ENCODE assay signal across 36 cellular contexts in the genomic region with DNA sequence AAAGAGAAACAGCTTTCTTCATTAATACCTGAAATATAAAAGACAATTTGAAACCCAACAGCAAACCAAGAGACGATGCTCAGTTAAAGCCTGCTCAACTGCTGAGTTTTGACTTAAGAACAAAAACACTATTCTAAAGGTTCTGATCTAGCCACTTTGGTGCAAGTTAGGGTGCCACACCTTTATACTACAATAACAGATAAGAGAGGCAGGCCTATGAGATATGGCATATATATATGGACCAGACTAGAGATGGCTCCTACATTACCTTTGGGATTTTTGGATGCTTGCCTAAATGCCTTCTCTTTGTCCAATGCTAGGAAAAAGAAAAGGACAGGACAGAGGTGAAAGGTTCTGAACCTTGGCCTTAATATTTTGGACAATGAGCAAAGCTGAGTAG.
"Had no signal": no experiment of that assay in that cellular context is flagged by ENCODE, and none has a peak within 500 bp of the region (broad histone marks: within the 10 kb centered on the region; RNA-seq: fewer than 3 reads in every experiment).

No MANE protein-coding gene starts in this region.

- H3K27ac Mint-ChIP-seq: activated CD4-positive, alpha-beta memory T cell treated with anti-CD3 and anti-CD28 coated beads for 36 hours; activated CD4-positive, alpha-beta T cell treated with anti-CD3 and anti-CD28 coated beads for 36 hours; activated CD4-positive, alpha-beta T cell treated with anti-CD3 and anti-CD28 coated beads, Interleukin-2, amount 10 ng/mL, durations not matched to agents 24 days and 14 days; activated CD8-positive, alpha-beta memory T cell treated with anti-CD3 and anti-CD28 coated beads, Interleukin-2, amount 10 ng/mL, durations not matched to agents 7 days and 5 days; activated CD8-positive, alpha-beta T cell treated with anti-CD3 and anti-CD28 coated beads, Interleukin-2, amount 10 ng/mL, durations not matched to agents 7 days and 5 days; activated naive CD4-positive, alpha-beta T cell treated with anti-CD3 and anti-CD28 coated beads for 36 hours; activated naive CD4-positive, alpha-beta T cell treated with anti-CD3 and anti-CD28 coated beads, Interleukin-2, amount 50 U/mL, for 24 hours; activated naive CD8-positive, alpha-beta T cell treated with anti-CD3 and anti-CD28 coated beads for 36 hours; activated naive CD8-positive, alpha-beta T cell treated with anti-CD3 and anti-CD28 coated beads, Interleukin-2, amount 50 U/mL, for 24 hours; activated T-helper 1 cell treated with anti-CD3 and anti-CD28 coated beads, Interleukin-12 subunit alpha, Interleukin-12 subunit beta, Interleukin-2, Interleukin-4 antibody, amounts not matched to agents 30 ng/mL and 10 ng/mL and 1 ng/mL, durations not matched to agents 14 hours and 24 hours and 36 hours; activated T-helper 2 cell treated with anti-CD3 and anti-CD28 coated beads, Interferon-gamma antibody, Interleukin-2, Interleukin-4, amounts not matched to agents 10 μg/mL and 5 μg/mL and 100 μg/mL, durations not matched to agents 14 hours and 24 hours and 36 hours; brain; dendritic cell treated with granulocyte-macrophage colony-stimulating factor and Interleukin-4, amounts not matched to agents 40 ng/mL and 50 ng/mL, for 4 days; endodermal cell; T-helper 17 cell; T-helper 2 cell treated with Interferon-gamma antibody and Interleukin-4, amounts not matched to agents 5 μg/mL and 100 μg/mL, for 36 hours had no signal

- H3K9me3 ChIP-seq: ascending aorta, breast epithelium, esophagus muscularis mucosa, gastrocnemius medialis had no signal

- H3K4me3 ChIP-seq: ascending aorta, breast epithelium, cardiac muscle cell, coronary artery, dorsolateral prefrontal cortex, esophagus muscularis mucosa, gastrocnemius medialis had no signal

- ATAC-seq: activated CD4-positive, alpha-beta T cell treated with anti-CD3 and anti-CD28 coated beads for 36 hours; activated CD8-positive, alpha-beta memory T cell treated with anti-CD3 and anti-CD28 coated beads, Interleukin-2, amount 10 ng/mL, durations not matched to agents 7 days and 5 days; activated CD8-positive, alpha-beta T cell treated with anti-CD3 and anti-CD28 coated beads, Interleukin-2, amount 10 ng/mL, durations not matched to agents 7 days and 5 days; activated naive CD8-positive, alpha-beta T cell treated with anti-CD3 and anti-CD28 coated beads, Interleukin-2, amount 50 U/mL, for 24 hours; foreskin keratinocyte; gastrocnemius medialis; T-helper 17 cell had no signal

- H3K27me3 ChIP-seq: ascending aorta, breast epithelium, cardiac muscle cell, dorsolateral prefrontal cortex, esophagus muscularis mucosa, foreskin keratinocyte, gastrocnemius medialis had no signal

- H3K4me1 ChIP-seq: ascending aorta, breast epithelium, esophagus muscularis mucosa, foreskin keratinocyte, gastrocnemius medialis had no signal

- H3K4me3 Mint-ChIP-seq: activated CD4-positive, alpha-beta memory T cell treated with anti-CD3 and anti-CD28 coated beads for 36 hours; activated CD4-positive, alpha-beta T cell treated with anti-CD3 and anti-CD28 coated beads for 36 hours; activated CD4-positive, alpha-beta T cell treated with anti-CD3 and anti-CD28 coated beads, Interleukin-2, amount 10 ng/mL, durations not matched to agents 24 days and 14 days; activated CD8-positive, alpha-beta memory T cell treated with anti-CD3 and anti-CD28 coated beads, Interleukin-2, amount 10 ng/mL, durations not matched to agents 7 days and 5 days; activated CD8-positive, alpha-beta T cell treated with anti-CD3 and anti-CD28 coated beads, Interleukin-2, amount 10 ng/mL, durations not matched to agents 7 days and 5 days; activated naive CD4-positive, alpha-beta T cell treated with anti-CD3 and anti-CD28 coated beads for 36 hours; activated naive CD4-positive, alpha-beta T cell treated with anti-CD3 and anti-CD28 coated beads, Interleukin-2, amount 50 U/mL, for 24 hours; activated naive CD8-positive, alpha-beta T cell treated with anti-CD3 and anti-CD28 coated beads for 36 hours; activated naive CD8-positive, alpha-beta T cell treated with anti-CD3 and anti-CD28 coated beads, Interleukin-2, amount 50 U/mL, for 24 hours; activated T-helper 1 cell treated with anti-CD3 and anti-CD28 coated beads, Interleukin-12 subunit alpha, Interleukin-12 subunit beta, Interleukin-2, Interleukin-4 antibody, amounts not matched to agents 30 ng/mL and 10 ng/mL and 1 ng/mL, durations not matched to agents 14 hours and 24 hours and 36 hours; brain; dendritic cell treated with granulocyte-macrophage colony-stimulating factor and Interleukin-4, amounts not matched to agents 40 ng/mL and 50 ng/mL, for 4 days; endodermal cell; T-helper 17 cell; T-helper 2 cell treated with Interferon-gamma antibody and Interleukin-4, amounts not matched to agents 5 μg/mL and 100 μg/mL, for 36 hours had no signal

- H3K9me3 Mint-ChIP-seq: activated CD4-positive, alpha-beta memory T cell treated with anti-CD3 and anti-CD28 coated beads for 36 hours; activated CD4-positive, alpha-beta T cell treated with anti-CD3 and anti-CD28 coated beads, Interleukin-2, amount 10 ng/mL, durations not matched to agents 24 days and 14 days; activated naive CD4-positive, alpha-beta T cell treated with anti-CD3 and anti-CD28 coated beads for 36 hours; activated naive CD4-positive, alpha-beta T cell treated with anti-CD3 and anti-CD28 coated beads, Interleukin-2, amount 50 U/mL, for 24 hours; activated naive CD8-positive, alpha-beta T cell treated with anti-CD3 and anti-CD28 coated beads for 36 hours; activated naive CD8-positive, alpha-beta T cell treated with anti-CD3 and anti-CD28 coated beads, Interleukin-2, amount 50 U/mL, for 24 hours; activated T-helper 1 cell treated with anti-CD3 and anti-CD28 coated beads, Interleukin-12 subunit alpha, Interleukin-12 subunit beta, Interleukin-2, Interleukin-4 antibody, amounts not matched to agents 30 ng/mL and 10 ng/mL and 1 ng/mL, durations not matched to agents 14 hours and 24 hours and 36 hours; activated T-helper 2 cell treated with anti-CD3 and anti-CD28 coated beads, Interferon-gamma antibody, Interleukin-2, Interleukin-4, amounts not matched to agents 10 μg/mL and 5 μg/mL and 100 μg/mL, durations not matched to agents 14 hours and 24 hours and 36 hours; brain; dendritic cell treated with granulocyte-macrophage colony-stimulating factor and Interleukin-4, amounts not matched to agents 40 ng/mL and 50 ng/mL, for 4 days; endodermal cell; T-helper 2 cell treated with Interferon-gamma antibody and Interleukin-4, amounts not matched to agents 5 μg/mL and 100 μg/mL, for 36 hours had no signal

- H3K27ac ChIP-seq: ascending aorta, breast epithelium, cardiac muscle cell, coronary artery, dorsolateral prefrontal cortex, esophagus muscularis mucosa, foreskin keratinocyte, gastrocnemius medialis had no signal

- DNase-seq: activated CD4-positive, alpha-beta memory T cell treated with anti-CD3 and anti-CD28 coated beads for 36 hours; activated CD4-positive, alpha-beta T cell treated with anti-CD3 and anti-CD28 coated beads for 36 hours; activated CD4-positive, alpha-beta T cell treated with anti-CD3 and anti-CD28 coated beads, Interleukin-2, amount 10 ng/mL, durations not matched to agents 24 days and 14 days; activated CD4-positive, CD25-positive, alpha-beta regulatory T cell; activated CD4-positive, CD25-positive, alpha-beta regulatory T cell treated with anti-CD3 and anti-CD28 coated beads, Interleukin-2, amount 50 U/mL, for 72 hours; activated CD8-positive, alpha-beta memory T cell treated with anti-CD3 and anti-CD28 coated beads, Interleukin-2, amount 10 ng/mL, durations not matched to agents 7 days and 5 days; activated CD8-positive, alpha-beta memory T cell treated with anti-CD3 and anti-CD28 coated beads, Interleukin-2, amount 50 U/mL, for 4 hours; activated CD8-positive, alpha-beta T cell treated with anti-CD3 and anti-CD28 coated beads, Interleukin-2, amount 10 ng/mL, durations not matched to agents 7 days and 5 days; activated effector memory CD4-positive, alpha-beta T cell treated with anti-CD3 and anti-CD28 coated beads, Interleukin-2, amount 50 U/mL, for 16 hours; activated naive CD4-positive, alpha-beta T cell treated with anti-CD3 and anti-CD28 coated beads for 36 hours; activated naive CD8-positive, alpha-beta T cell treated with anti-CD3 and anti-CD28 coated beads for 36 hours; activated naive CD8-positive, alpha-beta T cell treated with anti-CD3 and anti-CD28 coated beads, Interleukin-2, amount 50 U/mL, for 24 hours; activated T-cell treated with anti-CD3 and anti-CD28 coated beads, Interleukin-2, amount 50 U/mL, for 1 hour; activated T-cell treated with anti-CD3 and anti-CD28 coated beads, Interleukin-2, amount 50 U/mL, for 48 hours; central memory CD4-positive, alpha-beta T cell; cerebellar nuclear complex; dorsolateral prefrontal cortex; effector memory CD4-positive, alpha-beta T cell; endodermal cell; erythroblast; foreskin keratinocyte; gastrocnemius medialis; T-helper 1 cell; T-helper 17 cell; T1000 had no signal

- H3K4me1 Mint-ChIP-seq: activated CD4-positive, alpha-beta T cell treated with anti-CD3 and anti-CD28 coated beads for 36 hours; activated CD8-positive, alpha-beta memory T cell treated with anti-CD3 and anti-CD28 coated beads, Interleukin-2, amount 10 ng/mL, durations not matched to agents 7 days and 5 days; activated naive CD4-positive, alpha-beta T cell treated with anti-CD3 and anti-CD28 coated beads, Interleukin-2, amount 50 U/mL, for 24 hours; activated naive CD8-positive, alpha-beta T cell treated with anti-CD3 and anti-CD28 coated beads, Interleukin-2, amount 50 U/mL, for 24 hours; endodermal cell had no signal

- H3K27me3 Mint-ChIP-seq: activated CD4-positive, alpha-beta memory T cell treated with anti-CD3 and anti-CD28 coated beads for 36 hours; activated CD4-positive, alpha-beta T cell treated with anti-CD3 and anti-CD28 coated beads for 36 hours; activated CD4-positive, alpha-beta T cell treated with anti-CD3 and anti-CD28 coated beads, Interleukin-2, amount 10 ng/mL, durations not matched to agents 24 days and 14 days; activated CD8-positive, alpha-beta memory T cell treated with anti-CD3 and anti-CD28 coated beads, Interleukin-2, amount 10 ng/mL, durations not matched to agents 7 days and 5 days; activated naive CD4-positive, alpha-beta T cell treated with anti-CD3 and anti-CD28 coated beads, Interleukin-2, amount 50 U/mL, for 24 hours; activated naive CD8-positive, alpha-beta T cell treated with anti-CD3 and anti-CD28 coated beads for 36 hours; activated naive CD8-positive, alpha-beta T cell treated with anti-CD3 and anti-CD28 coated beads, Interleukin-2, amount 50 U/mL, for 24 hours; brain; dendritic cell treated with granulocyte-macrophage colony-stimulating factor and Interleukin-4, amounts not matched to agents 40 ng/mL and 50 ng/mL, for 4 days; T-helper 17 cell had no signal
